1 cellular context compared by ENCODE assay signal in genomic region chr2:237585590-237586221, GRCh38.
A peak's percentile ranks its signal among the peaks of the same experiment; 100 is the strongest.
TF ChIP-seq lines count a peak whose summit lies in the region.

No MANE protein-coding gene starts in this region.

TF ChIP-seq in liver, 16 proteins besides CTCF, POLR2A, EP300 and RAD21 (continued from another document):
- no peak for TF ChIP-seq FOXA2 (IDR thresholded peaks at IDR 0.05)
- peak; percentile 15 for TF ChIP-seq MAX (IDR thresholded peaks at IDR 0.05)
- peak; percentile 23 for TF ChIP-seq NR2F2 (IDR thresholded peaks at IDR 0.05)
- no peak for TF ChIP-seq JUND (IDR thresholded peaks at IDR 0.05)
- TF ChIP-seq GABPA (IDR thresholded peaks at IDR 0.05 in 1 of 2, conservative IDR thresholded peaks at IDR 0.05 in 1 of 2), result no peak
- peak; percentile 87 to 95 for TF ChIP-seq HNF4A (conservative IDR thresholded peaks at IDR 0.05)
- peak; percentile 53 for TF ChIP-seq HNF4G (IDR thresholded peaks at IDR 0.05)
- peak; percentile 67 for TF ChIP-seq RXRA (IDR thresholded peaks at IDR 0.05)
